Comparison of ENCODE assay signal across 24 cellular contexts in genomic region chr1:173768206-173768605, GRCh38.
"Had no signal": no experiment of that assay in that cellular context is flagged by ENCODE, and none has a peak within 500 bp of the region (broad histone marks: within the 10 kb centered on the region; RNA-seq: fewer than 3 reads in every experiment).

No MANE protein-coding gene starts in this region.

- H3K4me1 ChIP-seq: gastrocnemius medialis, heart right ventricle, left lung, lower lobe of right lung, pancreas, suprapubic skin, thyroid gland, upper lobe of left lung, uterus had no signal

- H3K9me3 ChIP-seq: gastrocnemius medialis, lower lobe of right lung, pancreas, thyroid gland, upper lobe of left lung, uterus had no signal

- H3K4me1 Mint-ChIP-seq: memory B cell, mesothelial cell of epicardium, nephron had no signal

- H3K4me3 Mint-ChIP-seq: memory B cell, mesothelial cell of epicardium, nephron had no signal

- H3K27me3 Mint-ChIP-seq: memory B cell, progenitor cell of endocrine pancreas had no signal

- ATAC-seq: gastrocnemius medialis, heart right ventricle, left lung, lower lobe of right lung, pancreas, right cardiac atrium had no signal

- H3K36me3 ChIP-seq: thyroid gland, uterus had no signal

- DNase-seq: cortex of kidney; dorsolateral prefrontal cortex; effector CD8-positive, alpha-beta T cell; gastrocnemius medialis; heart right ventricle; hypothalamus; islet precursor cell; left lung; lower lobe of right lung; occipital lobe; pancreas; right cardiac atrium; small intestine; stimulated activated CD4-positive, alpha-beta T cell treated with anti-CD3 and anti-CD28 coated beads, Interleukin-12 subunit alpha, Interleukin-12 subunit beta, amount 100 ng/mL, for 4 hours; stimulated activated CD4-positive, alpha-beta T cell treated with anti-CD3 and anti-CD28 coated beads, Interleukin-2, amount 100 ng/mL, for 48 hours; stimulated activated naive CD8-positive, alpha-beta T cell treated with anti-CD3 and anti-CD28 coated beads, Interleukin-15, Interleukin-2, amounts not matched to agents 100 U/mL and 50 U/mL, for 24 hours; thyroid gland; upper lobe of left lung; uterus had no signal

- H3K27ac Mint-ChIP-seq: memory B cell, mesothelial cell of epicardium, nephron, progenitor cell of endocrine pancreas had no signal

- H3K27me3 ChIP-seq: dorsolateral prefrontal cortex, gastrocnemius medialis, heart right ventricle, left lung, pancreas, suprapubic skin, thyroid gland, upper lobe of left lung, uterus had no signal

- H3K4me3 ChIP-seq: dorsolateral prefrontal cortex, gastrocnemius medialis, heart right ventricle, left lung, lower lobe of right lung, pancreas, suprapubic skin, thyroid gland, upper lobe of left lung, uterus had no signal

- H3K27ac ChIP-seq: dorsolateral prefrontal cortex, gastrocnemius medialis, heart right ventricle, left lung, lower lobe of right lung, pancreas, suprapubic skin, thyroid gland, upper lobe of left lung, uterus had no signal
